Comparison of ENCODE assay signal across 1 cellular context in the genomic region with DNA sequence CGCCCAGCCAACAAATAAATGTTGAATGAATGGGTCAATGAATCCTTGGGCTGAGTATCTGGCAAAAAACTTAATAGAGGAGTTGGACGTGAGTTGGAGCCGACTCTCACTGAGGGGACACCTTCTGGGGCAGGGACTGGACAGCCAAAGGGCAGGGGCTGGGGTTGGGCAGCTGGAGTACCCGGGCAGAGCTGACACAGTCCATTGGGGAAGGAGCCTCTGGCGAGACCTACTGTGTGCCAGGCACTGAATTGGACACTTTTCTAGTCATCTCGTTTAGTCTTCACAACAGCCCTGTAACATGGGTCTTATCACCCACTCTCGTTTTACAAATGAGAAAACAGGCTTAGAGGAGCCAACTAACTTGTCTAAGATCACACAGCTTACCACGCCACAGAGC.
TF ChIP-seq lines count a peak whose summit lies in the region.

No MANE protein-coding gene starts in this region.

TF ChIP-seq in H1, 55 proteins besides CTCF, POLR2A, EP300 and RAD21:
- TF ChIP-seq EGR1 (IDR thresholded peaks at IDR 0.05; ENCODE audit: borderline replicate concordance, low read depth, low read length): no peak
